9 cellular contexts compared by ENCODE assay signal in the genomic region with DNA sequence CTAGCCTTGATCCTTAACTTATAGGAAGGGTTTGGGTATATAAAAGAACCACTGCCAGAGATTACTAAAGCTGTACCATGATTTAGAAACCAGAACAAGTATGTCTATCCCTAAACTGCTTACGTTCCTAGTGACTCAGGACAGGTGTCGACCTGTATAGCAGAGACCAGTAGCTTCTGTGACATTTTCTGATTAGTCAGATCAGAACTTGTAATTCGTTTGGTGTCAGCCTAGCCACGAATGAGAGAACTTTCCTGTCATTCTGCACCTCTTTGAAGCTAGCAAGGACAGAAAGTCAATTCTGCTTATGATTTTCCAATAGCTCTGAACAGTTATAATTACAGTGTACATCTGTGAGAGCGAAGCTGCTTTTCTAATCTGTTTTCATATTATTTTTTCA. TPM values are rescaled to one million over a fixed set of nuclear protein-coding genes. Genes with fewer than 3 reads are reported as not detected.
DNase-seq lines count a peak whose midpoint lies in the region; ATAC-seq, FAIRE-seq and TF ChIP-seq lines count a peak whose summit lies in the region.
"Had no signal": no experiment of that assay in that cellular context is flagged by ENCODE, and none has a peak within 500 bp of the region (broad histone marks: within the 10 kb centered on the region; RNA-seq: fewer than 3 reads in every experiment).

No MANE protein-coding gene starts in this region.

- H3K36me3 ChIP-seq in left ventricle myocardium inferior = no peaks in the 10 kb centered on the region

- TF ChIP-seq CTCF in left ventricle myocardium inferior (IDR thresholded peaks at IDR 0.05; ENCODE audit: borderline replicate concordance) = no peak

- H3K27ac ChIP-seq in left ventricle myocardium inferior (replicated peaks) = peak overlapping the region; percentile 79

- no peaks in the 10 kb centered on the region for H3K27me3 ChIP-seq in left ventricle myocardium inferior (ENCODE audit: low read depth)

- H3K4me3 ChIP-seq in left ventricle myocardium inferior = peak overlapping the region; percentile 61

- intact Hi-C loops in left ventricle myocardium inferior (cut with micrococcal nuclease) = no loop called here

- DNase-seq in GM18507 (ENCODE audit: extremely low spot score, insufficient read length, low read depth) (no peak), left ventricle myocardium inferior (no peak), occipital lobe (lab: John Stamatoyannopoulos, UW) (no peak), amygdala (lab: John Stamatoyannopoulos, UW) (no peak), NOMO-1 treated with DMSO at 0.1 percent for 48 hours (lab: John Stamatoyannopoulos, UW; ENCODE audit: unreplicated experiment) (no peak)
- no peak for DNase-seq in stimulated activated CD4-positive, alpha-beta T cell treated with anti-CD3 and anti-CD28 coated beads, Interleukin-2, amount 100 ng/mL, for 48 hours

- H3K9me3 ChIP-seq in left ventricle myocardium inferior (replicated peaks) = no peaks in the 10 kb centered on the region

- ATAC-seq in GM19467 (IDR thresholded peaks at IDR 0.05; ENCODE audit: unreplicated experiment) = peak; percentile 84
- peak; percentile 71 for ATAC-seq in HG03139 (IDR thresholded peaks at IDR 0.05; ENCODE audit: unreplicated experiment)

- FAIRE-seq in GM18507 (lab: Jason Lieb, UNC) = peak; percentile 96

- peaks cover 39% of the 10 kb centered on the region for H3K4me1 ChIP-seq in left ventricle myocardium inferior

RNA-seq across cellular contexts. Expression of a gene that starts 39.5 kb away (rescaled TPM):
- total RNA-seq in left ventricle myocardium inferior (not detected), occipital lobe (not detected)
- total RNA-seq: mesenteric fat pad had no signal
